10 cellular contexts compared by ENCODE assay signal in the genomic region with DNA sequence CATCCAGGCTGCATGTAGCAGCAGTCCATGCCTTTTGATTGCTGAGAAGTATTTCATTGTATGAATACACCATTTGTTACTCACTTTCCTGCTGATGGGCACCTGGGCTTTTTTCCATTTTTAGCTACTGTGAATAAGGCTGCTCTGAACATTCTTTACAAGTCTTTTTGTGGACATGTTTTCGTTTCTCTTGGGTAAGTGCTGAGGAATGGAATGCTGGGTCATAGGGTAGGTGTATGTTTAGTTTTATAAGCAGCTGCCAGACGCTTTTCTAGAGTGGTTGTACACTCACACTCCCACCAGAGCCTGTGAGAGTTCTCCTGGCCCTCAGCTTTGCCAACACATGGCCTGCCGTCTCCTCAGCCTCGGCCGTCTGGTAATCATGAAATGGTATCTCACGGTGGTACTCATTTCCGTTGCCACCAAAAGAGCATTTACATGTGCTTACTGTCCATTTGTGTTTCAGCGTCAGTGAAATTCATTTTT. TPM values are rescaled to one million over a fixed set of nuclear protein-coding genes. Genes with fewer than 3 reads are reported as not detected.
DNase-seq lines count a peak whose midpoint lies in the region; ATAC-seq, FAIRE-seq and TF ChIP-seq lines count a peak whose summit lies in the region.
"Had no signal": no experiment of that assay in that cellular context is flagged by ENCODE, and none has a peak within 500 bp of the region (broad histone marks: within the 10 kb centered on the region; RNA-seq: fewer than 3 reads in every experiment).

No MANE protein-coding gene starts in this region.

- ATAC-seq in HG02981 (IDR thresholded peaks at IDR 0.05; ENCODE audit: unreplicated experiment): no peak

- POLR2A ChIA-PET in RWPE1 (lab: Yijun Ruan, JAX; ENCODE audit: low non-redundant PET): no interaction called here

- DNase-seq in RWPE1 (ENCODE audit: low spot score) (peak; percentile 44), epithelial cell of prostate (ENCODE audit: low read depth, low spot score) (peak; percentile 60), lung microvascular endothelial cell (ENCODE audit: low read depth in 2 of 2) (peak; percentile 79 to 98), uterus (peak in 1 of 2 donors; percentile 60), frontal cortex (ENCODE audit: low spot score in 2 of 2) (no peak)
- DNase-seq in activated CD4-positive, alpha-beta T cell treated with anti-CD3 and anti-CD28 coated beads, Interleukin-2, amount 10 ng/mL, durations not matched to agents 24 days and 14 days: no peak
- DNase-seq: activated CD4-positive, alpha-beta memory T cell treated with anti-CD3 and anti-CD28 coated beads for 36 hours; central memory CD4-positive, alpha-beta T cell; NCI-H1092 treated with DMSO at 0.1 percent for 48 hours had no signal

- no peak for TF ChIP-seq CTCF in RWPE1 (conservative IDR thresholded peaks at IDR 0.05; ENCODE audit: low read depth)
- TF ChIP-seq CTCF in uterus (IDR thresholded peaks at IDR 0.05): no peak

- no peaks in the 10 kb centered on the region for H3K27me3 ChIP-seq in uterus

- H3K9me3 Mint-ChIP-seq in activated CD4-positive, alpha-beta T cell treated with anti-CD3 and anti-CD28 coated beads, Interleukin-2, amount 10 ng/mL, durations not matched to agents 24 days and 14 days: no peaks in the 10 kb centered on the region
- H3K9me3 Mint-ChIP-seq: activated CD4-positive, alpha-beta memory T cell treated with anti-CD3 and anti-CD28 coated beads for 36 hours had no signal

- FAIRE-seq in frontal cortex (lab: Jason Lieb, UNC): no peak

- peaks cover 16% of the 10 kb centered on the region for H3K4me1 Mint-ChIP-seq in activated CD4-positive, alpha-beta T cell treated with anti-CD3 and anti-CD28 coated beads, Interleukin-2, amount 10 ng/mL, durations not matched to agents 24 days and 14 days

- no peaks in the 10 kb centered on the region for H3K9me3 ChIP-seq in uterus

- no peak for TF ChIP-seq POLR2A in uterus (IDR thresholded peaks at IDR 0.05)

- CTCF ChIA-PET in RWPE1 (lab: Yijun Ruan, JAX): interaction anchor here (0.6 to 1.6 kb wide), 6 partner anchors 12 to 174 kb away, joined by 3 to 9 read pairs (median 4); no protein-coding TSS in a partner anchor

- H3K4me1 ChIP-seq in uterus: peaks cover 13 to 32% of the 10 kb centered on the region in 2 donors

- H3K27ac ChIP-seq in RWPE1 (peak overlapping the region; percentile 87), epithelial cell of prostate (peak overlapping the region; percentile 61), uterus (peak overlapping the region; percentile 71 to 76)

- peaks cover 41% of the 10 kb centered on the region for H3K36me3 Mint-ChIP-seq in activated CD4-positive, alpha-beta T cell treated with anti-CD3 and anti-CD28 coated beads, Interleukin-2, amount 10 ng/mL, durations not matched to agents 24 days and 14 days (ENCODE audit: low read depth)

- intact Hi-C loops in uterus (cut with DNase I; ENCODE audit: low total_unique reads): no loop called here
- intact Hi-C loops in activated CD4-positive, alpha-beta T cell treated with anti-CD3 and anti-CD28 coated beads, Interleukin-2, amount 10 ng/mL, durations not matched to agents 24 days and 14 days (cut with micrococcal nuclease): no loop called here

- no peak overlapping the region for H3K4me3 ChIP-seq in uterus

- no peak overlapping the region for H3K27ac Mint-ChIP-seq in activated CD4-positive, alpha-beta T cell treated with anti-CD3 and anti-CD28 coated beads, Interleukin-2, amount 10 ng/mL, durations not matched to agents 24 days and 14 days
- H3K27ac Mint-ChIP-seq: activated CD4-positive, alpha-beta memory T cell treated with anti-CD3 and anti-CD28 coated beads for 36 hours had no signal

- no peaks in the 10 kb centered on the region for H3K36me3 ChIP-seq in uterus

- H3K27me3 Mint-ChIP-seq in activated CD4-positive, alpha-beta T cell treated with anti-CD3 and anti-CD28 coated beads, Interleukin-2, amount 10 ng/mL, durations not matched to agents 24 days and 14 days: no peaks in the 10 kb centered on the region
- H3K27me3 Mint-ChIP-seq: activated CD4-positive, alpha-beta memory T cell treated with anti-CD3 and anti-CD28 coated beads for 36 hours had no signal

- H3K4me3 Mint-ChIP-seq in activated CD4-positive, alpha-beta T cell treated with anti-CD3 and anti-CD28 coated beads, Interleukin-2, amount 10 ng/mL, durations not matched to agents 24 days and 14 days: no peak overlapping the region
- H3K4me3 Mint-ChIP-seq: activated CD4-positive, alpha-beta memory T cell treated with anti-CD3 and anti-CD28 coated beads for 36 hours had no signal

RNA-seq across cellular contexts. Expression of gene SLX9, which starts 22.7 kb away (rescaled TPM):
- total RNA-seq in lung microvascular endothelial cell (16.3 and 19.8 TPM in 2 replicates), uterus (10 to 100 TPM in 2 of 4 donors, 1 to 10 TPM in 1, not detected in 1; 8.6 to 24.3 (median 10.5) TPM), frontal cortex (7.3 TPM)
- total RNA-seq in activated CD4-positive, alpha-beta T cell treated with anti-CD3 and anti-CD28 coated beads, Interleukin-2, amount 10 ng/mL, durations not matched to agents 24 days and 14 days: 74.6 and 80.8 TPM in 2 replicates

RNA-seq across cellular contexts. Expression of gene ITGB2, which starts 41.8 kb away (rescaled TPM):
- total RNA-seq in lung microvascular endothelial cell: 0.20 and 0.22 TPM in 2 replicates
- total RNA-seq in uterus: 10 to 100 TPM; 20.2 to 46.8 (median 21.0) TPM
- 4.9 TPM for total RNA-seq in frontal cortex
- total RNA-seq in activated CD4-positive, alpha-beta T cell treated with anti-CD3 and anti-CD28 coated beads, Interleukin-2, amount 10 ng/mL, durations not matched to agents 24 days and 14 days: 265 and 266 TPM in 2 replicates

Comparison
In these comparisons a context has a peak if more than half of its experiments do, and no peak if none do; other contexts are left out.
1. DNase-seq: peak in RWPE1 (single experiment), epithelial cell of prostate (single experiment) and lung microvascular endothelial cell (2 of 2); none in frontal cortex (0 of 2) and activated CD4-positive, alpha-beta T cell treated with anti-CD3 and anti-CD28 coated beads, Interleukin-2, amount 10 ng/mL, durations not matched to agents 24 days and 14 days (single experiment).
2. Peak in every context shown above with its lines, with median percentiles within 50 percentile points of each other: H3K27ac ChIP-seq.